ENCODE assay signal across 20 cellular contexts in genomic region chr16:27353853-27354252, GRCh38. TPM values are rescaled to one million over a fixed set of nuclear protein-coding genes. Genes with fewer than 3 reads are reported as not detected.
DNase-seq lines count a peak whose midpoint lies in the region; ATAC-seq and TF ChIP-seq lines count a peak whose summit lies in the region.
"Had no signal": no experiment of that assay in that cellular context is flagged by ENCODE, and none has a peak within 500 bp of the region (broad histone marks: within the 10 kb centered on the region; RNA-seq: fewer than 3 reads in every experiment).

No MANE protein-coding gene starts in this region.

- peak overlapping the region; percentile 67 for H3K27ac Mint-ChIP-seq in activated CD4-positive, alpha-beta T cell treated with anti-CD3 and anti-CD28 coated beads, Interleukin-2, amount 10 ng/mL, durations not matched to agents 24 days and 14 days
- peak overlapping the region in 7 of 8 donors; percentile 17 to 83 (median 52) for H3K27ac Mint-ChIP-seq in CD8-positive, alpha-beta memory T cell
- H3K27ac Mint-ChIP-seq in activated CD4-positive, alpha-beta memory T cell treated with anti-CD3 and anti-CD28 coated beads, Interleukin-2, amount 10 ng/mL, durations not matched to agents 7 days and 5 days: peak overlapping the region; percentile 19
- H3K27ac Mint-ChIP-seq: brain; stimulated activated memory B cell treated with anti-CD40 and anti-IgM and Interleukin-4, amounts not matched to agents 10 μg/mL and 1 μg/mL and 100 μg/mL, for 72 hours had no signal

- intact Hi-C loops in activated CD4-positive, alpha-beta T cell treated with anti-CD3 and anti-CD28 coated beads, Interleukin-2, amount 10 ng/mL, durations not matched to agents 24 days and 14 days (cut with micrococcal nuclease): no loop called here
- intact Hi-C loops in lower lobe of right lung (cut with DNase I): no loop called here

- H3K27ac ChIP-seq in CD8-positive, alpha-beta memory T cell (ENCODE audit: low read depth, low read length): no peak overlapping the region
- no peak overlapping the region for H3K27ac ChIP-seq in lower lobe of right lung
- H3K27ac ChIP-seq: KMS-11, ovary had no signal

- H3K9me3 Mint-ChIP-seq in activated CD4-positive, alpha-beta T cell treated with anti-CD3 and anti-CD28 coated beads, Interleukin-2, amount 10 ng/mL, durations not matched to agents 24 days and 14 days: no peaks in the 10 kb centered on the region
- no peaks in the 10 kb centered on the region for H3K9me3 Mint-ChIP-seq in CD8-positive, alpha-beta memory T cell
- H3K9me3 Mint-ChIP-seq in activated CD4-positive, alpha-beta memory T cell treated with anti-CD3 and anti-CD28 coated beads, Interleukin-2, amount 10 ng/mL, durations not matched to agents 7 days and 5 days: no peaks in the 10 kb centered on the region

- no peak overlapping the region for H3K4me3 Mint-ChIP-seq in activated CD4-positive, alpha-beta T cell treated with anti-CD3 and anti-CD28 coated beads, Interleukin-2, amount 10 ng/mL, durations not matched to agents 24 days and 14 days
- no peak overlapping the region for H3K4me3 Mint-ChIP-seq in CD8-positive, alpha-beta memory T cell
- H3K4me3 Mint-ChIP-seq in activated CD4-positive, alpha-beta memory T cell treated with anti-CD3 and anti-CD28 coated beads, Interleukin-2, amount 10 ng/mL, durations not matched to agents 7 days and 5 days: no peak overlapping the region
- H3K4me3 Mint-ChIP-seq: stimulated activated memory B cell treated with anti-CD40 and anti-IgM and Interleukin-4, amounts not matched to agents 10 μg/mL and 1 μg/mL and 100 μg/mL, for 72 hours had no signal

- ATAC-seq in lower lobe of right lung (no peak), HG03135 (IDR thresholded peaks at IDR 0.05; ENCODE audit: unreplicated experiment) (no peak), GM18498 (IDR thresholded peaks at IDR 0.05; ENCODE audit: unreplicated experiment) (no peak)
- ATAC-seq: stimulated activated memory B cell treated with anti-CD40 and anti-IgM and Interleukin-4, amounts not matched to agents 10 μg/mL and 1 μg/mL and 100 μg/mL, for 72 hours had no signal

- no peaks in the 10 kb centered on the region for H3K27me3 ChIP-seq in CD8-positive, alpha-beta memory T cell (ENCODE audit: insufficient read depth, low read length, poor library complexity, severe bottlenecking)
- no peaks in the 10 kb centered on the region for H3K27me3 ChIP-seq in lower lobe of right lung (ENCODE audit: low read depth)
- H3K27me3 ChIP-seq: ovary had no signal

- H3K4me1 ChIP-seq in CD8-positive, alpha-beta memory T cell (ENCODE audit: insufficient read depth, low read length): no peaks in the 10 kb centered on the region
- H3K4me1 ChIP-seq in lower lobe of right lung: peaks cover 7% of the 10 kb centered on the region

- DNase-seq in activated CD4-positive, alpha-beta T cell treated with anti-CD3 and anti-CD28 coated beads, Interleukin-2, amount 10 ng/mL, durations not matched to agents 24 days and 14 days: no peak
- no peak for DNase-seq in activated CD4-positive, alpha-beta T cell treated with anti-CD3 and anti-CD28 coated beads for 1 hour
- no peak for DNase-seq in CD8-positive, alpha-beta memory T cell
- DNase-seq in activated CD4-positive, alpha-beta memory T cell treated with anti-CD3 and anti-CD28 coated beads, Interleukin-2, amount 10 ng/mL, durations not matched to agents 7 days and 5 days: no peak
- DNase-seq in lower lobe of right lung: peak; percentile 34
- DNase-seq in NCI-H2029 treated with DMSO at 0.1 percent for 48 hours (lab: John Stamatoyannopoulos, UW): no peak
- DNase-seq: activated CD8-positive, alpha-beta memory T cell treated with anti-CD3 and anti-CD28 coated beads, Interleukin-2, amount 50 U/mL, for 4 hours; HCEC 1CT; NCI-H1092 treated with DMSO at 0.1 percent for 48 hours; NCI-H2081 treated with DMSO at 0.1 percent for 48 hours; NCI-H526 treated with DMSO at 0.1 percent for 48 hours; ovary; right cardiac atrium; Right ventricle myocardium superior had no signal

- TF ChIP-seq CTCF in lower lobe of right lung (IDR thresholded peaks at IDR 0.05): no peak

- H3K9me3 ChIP-seq in CD8-positive, alpha-beta memory T cell (ENCODE audit: low read length): no peaks in the 10 kb centered on the region
- H3K9me3 ChIP-seq in lower lobe of right lung: no peaks in the 10 kb centered on the region
- H3K9me3 ChIP-seq: ovary had no signal

- no peaks in the 10 kb centered on the region for H3K27me3 Mint-ChIP-seq in activated CD4-positive, alpha-beta T cell treated with anti-CD3 and anti-CD28 coated beads, Interleukin-2, amount 10 ng/mL, durations not matched to agents 24 days and 14 days
- H3K27me3 Mint-ChIP-seq in CD8-positive, alpha-beta memory T cell: no peaks in the 10 kb centered on the region
- no peaks in the 10 kb centered on the region for H3K27me3 Mint-ChIP-seq in activated CD4-positive, alpha-beta memory T cell treated with anti-CD3 and anti-CD28 coated beads, Interleukin-2, amount 10 ng/mL, durations not matched to agents 7 days and 5 days
- H3K27me3 Mint-ChIP-seq: stimulated activated memory B cell treated with anti-CD40 and anti-IgM and Interleukin-4, amounts not matched to agents 10 μg/mL and 1 μg/mL and 100 μg/mL, for 72 hours had no signal

- POLR2A ChIA-PET in CD8-positive, alpha-beta memory T cell (lab: Charles Lee): no interaction called here
- POLR2A ChIA-PET in activated CD4-positive, alpha-beta memory T cell treated with anti-CD3 and anti-CD28 coated beads, Interleukin-2, amount 10 ng/mL, durations not matched to agents 7 days and 5 days (lab: Charles Lee): interaction anchor here (4.1 kb wide), 1 partner anchor 13 kb away, joined by 24 read pairs; no protein-coding TSS in a partner anchor

- H3K36me3 Mint-ChIP-seq in activated CD4-positive, alpha-beta T cell treated with anti-CD3 and anti-CD28 coated beads, Interleukin-2, amount 10 ng/mL, durations not matched to agents 24 days and 14 days (ENCODE audit: low read depth): peaks cover 92% of the 10 kb centered on the region
- peaks cover 25 to 93% (median 44%) of the 10 kb centered on the region in 3 donors for H3K36me3 Mint-ChIP-seq in CD8-positive, alpha-beta memory T cell
- peaks cover 93% of the 10 kb centered on the region for H3K36me3 Mint-ChIP-seq in activated CD4-positive, alpha-beta memory T cell treated with anti-CD3 and anti-CD28 coated beads, Interleukin-2, amount 10 ng/mL, durations not matched to agents 7 days and 5 days (ENCODE audit: low read depth)

- CTCF ChIA-PET in CD8-positive, alpha-beta memory T cell (lab: Charles Lee): interaction anchor here (1.0 kb wide), 1 partner anchor 14 kb away, joined by 3 read pairs; no protein-coding TSS in a partner anchor
- CTCF ChIA-PET in activated CD4-positive, alpha-beta memory T cell treated with anti-CD3 and anti-CD28 coated beads, Interleukin-2, amount 10 ng/mL, durations not matched to agents 7 days and 5 days (lab: Charles Lee): interaction anchor here (1.1 to 3.4 kb wide), 3 partner anchors 36 to 175 kb away, joined by 3 to 22 read pairs (median 4); no protein-coding TSS in a partner anchor

- H3K4me1 Mint-ChIP-seq in activated CD4-positive, alpha-beta T cell treated with anti-CD3 and anti-CD28 coated beads, Interleukin-2, amount 10 ng/mL, durations not matched to agents 24 days and 14 days: peaks cover 29% of the 10 kb centered on the region
- H3K4me1 Mint-ChIP-seq in CD8-positive, alpha-beta memory T cell: peaks cover 0 to 9% (median 2%) of the 10 kb centered on the region in 3 donors
- H3K4me1 Mint-ChIP-seq in activated CD4-positive, alpha-beta memory T cell treated with anti-CD3 and anti-CD28 coated beads, Interleukin-2, amount 10 ng/mL, durations not matched to agents 7 days and 5 days: peaks cover 19% of the 10 kb centered on the region
- H3K4me1 Mint-ChIP-seq: stimulated activated memory B cell treated with anti-CD40 and anti-IgM and Interleukin-4, amounts not matched to agents 10 μg/mL and 1 μg/mL and 100 μg/mL, for 72 hours had no signal

- H3K4me3 ChIP-seq in CD8-positive, alpha-beta memory T cell (ENCODE audit: low read length): no peak overlapping the region
- no peak overlapping the region for H3K4me3 ChIP-seq in lower lobe of right lung
- H3K4me3 ChIP-seq: ovary had no signal

- H3K36me3 ChIP-seq in CD8-positive, alpha-beta memory T cell (ENCODE audit: insufficient read depth, low read length): peaks cover 69% of the 10 kb centered on the region
- H3K36me3 ChIP-seq in lower lobe of right lung: peaks cover 100% of the 10 kb centered on the region
- H3K36me3 ChIP-seq: ovary had no signal

RNA-seq across cellular contexts. Expression of gene IL4R, which starts 40.1 kb away (rescaled TPM):
- total RNA-seq in activated CD4-positive, alpha-beta T cell treated with anti-CD3 and anti-CD28 coated beads, Interleukin-2, amount 10 ng/mL, durations not matched to agents 24 days and 14 days: 345 and 375 TPM in 2 replicates
- 100 to 1,000 TPM; 140 to 142 TPM for total RNA-seq in CD8-positive, alpha-beta memory T cell
- 41.6 TPM for polyA plus RNA-seq in CD8-positive, alpha-beta memory T cell
- total RNA-seq in activated CD4-positive, alpha-beta memory T cell treated with anti-CD3 and anti-CD28 coated beads, Interleukin-2, amount 10 ng/mL, durations not matched to agents 7 days and 5 days: 100 to 1,000 TPM; 257 to 268 TPM
- total RNA-seq in lower lobe of right lung: 143 TPM

RNA-seq across cellular contexts. Expression of gene IL21R, which starts 48.1 kb away (rescaled TPM):
- 94.9 and 100 TPM in 2 replicates for total RNA-seq in activated CD4-positive, alpha-beta T cell treated with anti-CD3 and anti-CD28 coated beads, Interleukin-2, amount 10 ng/mL, durations not matched to agents 24 days and 14 days
- total RNA-seq in CD8-positive, alpha-beta memory T cell: 10 to 100 TPM; 80.5 to 84.5 TPM
- 53.7 TPM for polyA plus RNA-seq in CD8-positive, alpha-beta memory T cell
- total RNA-seq in activated CD4-positive, alpha-beta memory T cell treated with anti-CD3 and anti-CD28 coated beads, Interleukin-2, amount 10 ng/mL, durations not matched to agents 7 days and 5 days: 10 to 100 TPM; 29.2 to 29.5 TPM
- total RNA-seq in lower lobe of right lung: 6.0 TPM
- total RNA-seq: Daoy had no signal
